21 cellular contexts compared by ENCODE assay signal in genomic region chr6:121839891-121840290, GRCh38.
"Had no signal": no experiment of that assay in that cellular context is flagged by ENCODE, and none has a peak within 500 bp of the region (broad histone marks: within the 10 kb centered on the region; RNA-seq: fewer than 3 reads in every experiment).

No MANE protein-coding gene starts in this region.

- H3K27ac ChIP-seq: esophagus squamous epithelium, foreskin keratinocyte, left lung, neutrophil, pancreas, psoas muscle, thyroid gland had no signal

- DNase-seq: activated CD4-positive, alpha-beta memory T cell treated with anti-CD3 and anti-CD28 coated beads for 36 hours; activated CD4-positive, alpha-beta T cell treated with anti-CD3 and anti-CD28 coated beads for 48 hours; activated CD4-positive, CD25-positive, alpha-beta regulatory T cell; activated naive CD4-positive, alpha-beta T cell treated with Interleukin-2 at 50 U/mL for 16 hours; activated naive CD8-positive, alpha-beta T cell treated with anti-CD3 and anti-CD28 coated beads for 36 hours; activated T-cell treated with anti-CD3 and anti-CD28 coated beads, Interleukin-2, amount 50 U/mL, for 48 hours; amniotic stem cell; effector CD4-positive, alpha-beta T cell; esophagus squamous epithelium; immature natural killer cell; left lung; pancreas; psoas muscle; right cardiac atrium; stimulated activated CD4-positive, alpha-beta T cell treated with anti-CD3 and anti-CD28 coated beads, Interleukin-12 subunit alpha, Interleukin-12 subunit beta, amount 100 ng/mL, for 4 hours; substantia nigra; T-helper 1 cell; T-helper 9 cell; thyroid gland had no signal

- H3K36me3 ChIP-seq: esophagus squamous epithelium, left lung, neutrophil, pancreas, thyroid gland had no signal

- H3K4me3 ChIP-seq: esophagus squamous epithelium, left lung, pancreas, psoas muscle, thyroid gland had no signal

- FAIRE-seq: pancreas had no signal

- H3K4me1 ChIP-seq: left lung, pancreas, psoas muscle had no signal

- H3K9me3 ChIP-seq: esophagus squamous epithelium, left lung, neutrophil, pancreas, psoas muscle, thyroid gland had no signal

- ATAC-seq: foreskin keratinocyte, left lung, pancreas, psoas muscle, right cardiac atrium had no signal

- H3K27me3 ChIP-seq: esophagus squamous epithelium, foreskin keratinocyte, left lung, neutrophil, pancreas, thyroid gland had no signal
